Comparison of ENCODE assay signal across 23 cellular contexts in the genomic region with DNA sequence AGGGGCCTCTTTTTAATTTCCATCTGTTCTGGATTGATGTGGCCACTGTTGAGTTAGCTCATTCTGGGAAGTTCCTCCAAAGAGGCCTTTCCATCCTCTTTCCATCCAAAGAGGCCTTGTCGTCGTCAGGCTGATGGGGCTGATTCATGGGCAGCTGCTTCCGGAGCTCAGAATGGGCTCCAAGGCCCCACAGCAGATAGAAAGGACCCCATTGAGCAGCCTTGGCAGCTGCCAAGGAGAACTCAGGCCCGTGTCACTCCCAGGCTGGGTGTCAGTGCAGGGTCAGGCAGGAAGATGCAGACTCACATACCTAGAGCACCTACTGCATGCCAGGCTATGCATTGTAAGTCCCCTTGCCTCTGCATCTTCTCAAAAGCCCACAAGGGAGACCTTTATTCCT.
"Had no signal": no experiment of that assay in that cellular context is flagged by ENCODE, and none has a peak within 500 bp of the region (broad histone marks: within the 10 kb centered on the region; RNA-seq: fewer than 3 reads in every experiment).

No MANE protein-coding gene starts in this region.

- H3K27ac ChIP-seq: neural progenitor cell, ovary, parathyroid adenoma, psoas muscle, right lobe of liver, sigmoid colon, stomach, testis, tibial artery, transverse colon, upper lobe of right lung, uterus had no signal

- H3K4me3 ChIP-seq: neural progenitor cell, ovary, psoas muscle, right lobe of liver, sigmoid colon, stomach, testis, tibial artery, transverse colon, upper lobe of right lung, uterus had no signal

- H3K4me1 ChIP-seq: parathyroid adenoma, psoas muscle, right lobe of liver, sigmoid colon, stomach, testis, tibial artery, transverse colon, upper lobe of right lung, uterus had no signal

- ATAC-seq: natural killer cell; psoas muscle; right cardiac atrium; right lobe of liver; stimulated activated effector memory CD8-positive, alpha-beta T cell treated with anti-CD3 and anti-CD28 coated beads, Interleukin-12 subunit alpha, Interleukin-12 subunit beta, amount 100 ng/mL, for 72 hours; stimulated activated naive B cell treated with anti-CD40 and anti-IgM and Interleukin-4, amounts not matched to agents 10 μg/mL and 1 μg/mL and 100 μg/mL, for 72 hours; upper lobe of right lung had no signal

- H3K36me3 ChIP-seq: neural progenitor cell, ovary, right lobe of liver, sigmoid colon, stomach, tibial artery, transverse colon, upper lobe of right lung, uterus had no signal

- DNase-seq: natural killer cell; occipital lobe; ovary; psoas muscle; right cardiac atrium; right lobe of liver; sigmoid colon; small intestine; stimulated activated CD4-positive, alpha-beta T cell treated with anti-CD3 and anti-CD28 coated beads, Interleukin-15, amount 100 ng/mL, for 24 hours; stimulated activated CD4-positive, alpha-beta T cell treated with anti-CD3 and anti-CD28 coated beads, Interleukin-2, amount 100 ng/mL, for 24 hours; stimulated activated CD4-positive, alpha-beta T cell treated with anti-CD3 and anti-CD28 coated beads, Interleukin-2, amount 100 ng/mL, for 48 hours; stimulated activated CD4-positive, alpha-beta T cell treated with anti-CD3 and anti-CD28 coated beads, Interleukin-4, amount 100 ng/mL, for 24 hours; stimulated activated naive B cell treated with anti-CD40 and anti-IgM and Interleukin-4, amounts not matched to agents 10 μg/mL and 1 μg/mL and 100 μg/mL, for 72 hours; stimulated activated naive CD4-positive, alpha-beta T cell treated with Interleukin-2 at 50 U/mL for 16 hours; stomach; testis; transverse colon; upper lobe of right lung; uterus had no signal

- H3K27me3 ChIP-seq: neural progenitor cell, ovary, right lobe of liver, sigmoid colon, stomach, testis, tibial artery, uterus had no signal

- H3K9me3 ChIP-seq: ovary, psoas muscle, right lobe of liver, sigmoid colon, stomach, testis, tibial artery, transverse colon, upper lobe of right lung, uterus had no signal
